ENCODE assay signal across 10 cellular contexts in the genomic region with DNA sequence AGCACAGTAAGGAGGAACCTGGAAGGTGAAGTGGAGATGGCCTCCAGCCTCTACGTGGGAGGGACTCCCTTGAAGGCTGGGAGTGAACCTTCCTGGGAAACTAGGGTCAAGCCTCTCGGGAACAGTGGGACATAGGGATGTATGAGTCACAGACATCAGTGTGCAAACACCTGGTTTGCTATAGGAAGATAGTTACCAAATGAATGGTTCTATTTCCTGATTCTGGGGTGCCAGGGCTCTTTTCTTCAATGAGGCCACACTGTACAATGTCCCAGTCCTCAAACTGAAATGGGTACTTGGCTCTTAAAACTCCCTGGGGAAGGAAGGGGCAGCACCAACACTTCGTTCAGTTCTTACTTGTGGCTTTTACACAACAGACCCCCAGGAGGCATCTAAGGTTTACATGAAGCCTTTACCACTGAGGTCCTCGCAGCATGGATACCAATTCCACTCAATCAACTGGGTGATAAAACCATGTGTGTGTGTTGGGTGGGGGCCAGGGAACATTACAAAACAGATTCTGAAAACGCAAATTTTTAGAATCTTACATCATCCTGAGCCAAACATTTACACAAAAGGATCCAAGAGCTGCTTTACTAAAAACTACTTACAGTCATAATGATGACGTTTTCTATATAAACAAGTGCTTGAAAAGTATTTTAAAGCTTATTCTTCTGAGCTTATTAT. TPM values are rescaled to one million over a fixed set of nuclear protein-coding genes. Genes with fewer than 3 reads are reported as not detected.
A peak's percentile ranks its signal among the peaks of the same experiment; 100 is the strongest.
DNase-seq lines count a peak whose midpoint lies in the region; ATAC-seq and TF ChIP-seq lines count a peak whose summit lies in the region.
"Had no signal": no experiment of that assay in that cellular context is flagged by ENCODE, and none has a peak within 500 bp of the region (broad histone marks: within the 10 kb centered on the region; RNA-seq: fewer than 3 reads in every experiment).

No MANE protein-coding gene starts in this region.

- H3K27me3 Mint-ChIP-seq in HFFc6 (ENCODE audit: insufficient read depth), result peaks cover 7% of the 10 kb centered on the region; the same call in 1 of the 2 replicates
- H3K27me3 Mint-ChIP-seq in nephron progenitor cell (ENCODE audit: low read depth, poor library complexity), result peaks cover 22% of the 10 kb centered on the region

- no peak for ATAC-seq in HG02610 (IDR thresholded peaks at IDR 0.05; ENCODE audit: unreplicated experiment)

- H3K9me3 ChIP-seq in adipocyte (ENCODE audit: control insufficient read depth, low read length), result no peaks in the 10 kb centered on the region
- no peaks in the 10 kb centered on the region for H3K9me3 ChIP-seq in right atrium auricular region
- H3K9me3 ChIP-seq in stomach smooth muscle (ENCODE audit: control insufficient read depth in 2 of 2, low read length in 2 of 2), result no peaks in the 10 kb centered on the region

- TF ChIP-seq CTCF in HFFc6 (IDR thresholded peaks at IDR 0.05) (no peak), right atrium auricular region (IDR thresholded peaks at IDR 0.05) (no peak), nephron progenitor cell (IDR thresholded peaks at IDR 0.05) (no peak)

- intact Hi-C loops in posterior vena cava (cut with DNase I), result no loop called here

- peaks cover 39% of the 10 kb centered on the region for H3K36me3 ChIP-seq in adipocyte (ENCODE audit: control insufficient read depth, insufficient read depth, low read length, severe bottlenecking)
- peaks cover 54% of the 10 kb centered on the region for H3K36me3 ChIP-seq in right atrium auricular region
- peaks cover 38 to 41% of the 10 kb centered on the region in 2 donors for H3K36me3 ChIP-seq in stomach smooth muscle (ENCODE audit: control insufficient read depth in 2 of 2, insufficient read depth in 2 of 2, low read length in 2 of 2)

- H3K4me3 ChIP-seq in adipocyte (ENCODE audit: low read length) (peak overlapping the region; percentile 79), right atrium auricular region (no peak overlapping the region), stomach smooth muscle (ENCODE audit: low read length in 2 of 2) (no peak overlapping the region)

- H3K4me1 Mint-ChIP-seq in HFFc6 (ENCODE audit: low read depth) (peaks cover 57% of the 10 kb centered on the region), nephron progenitor cell (peaks cover 11% of the 10 kb centered on the region)

- peaks cover 49% of the 10 kb centered on the region for H3K4me1 ChIP-seq in adipocyte (ENCODE audit: control insufficient read depth, insufficient read depth, low read length)
- peaks cover 0 to 22% of the 10 kb centered on the region in 2 donors for H3K4me1 ChIP-seq in right atrium auricular region
- peaks cover 20% of the 10 kb centered on the region for H3K4me1 ChIP-seq in stomach smooth muscle (ENCODE audit: control insufficient read depth, insufficient read depth, low read length)

- H3K36me3 Mint-ChIP-seq in HFFc6 (ENCODE audit: low read depth) (peaks cover 44% of the 10 kb centered on the region), nephron progenitor cell (ENCODE audit: low read depth) (peaks cover 46% of the 10 kb centered on the region)

- DNase-seq in HFFc6 (peak; percentile 85), adipocyte (ENCODE audit: low read depth) (peak; percentile 93), right atrium auricular region (ENCODE audit: low spot score) (peak; percentile 85), NCI-H2107 (lab: John Stamatoyannopoulos, UW) (no peak), nephron progenitor cell (no peak), posterior vena cava (ENCODE audit: low spot score) (no peak)
- DNase-seq: NCI-H1417 had no signal

- H3K9me3 Mint-ChIP-seq in HFFc6 (no peaks in the 10 kb centered on the region), nephron progenitor cell (no peaks in the 10 kb centered on the region)

- H3K27ac ChIP-seq in right atrium auricular region (peak overlapping the region; percentile 16 to 69), stomach smooth muscle (ENCODE audit: low read length) (peak overlapping the region; percentile 42)

- H3K27me3 ChIP-seq in adipocyte (replicated peaks; ENCODE audit: control insufficient read depth, insufficient read depth, low read length), result no peaks in the 10 kb centered on the region
- peaks cover 0 to under 1% of the 10 kb centered on the region in 2 donors for H3K27me3 ChIP-seq in right atrium auricular region
- peaks cover 0 to 2% of the 10 kb centered on the region in 2 donors for H3K27me3 ChIP-seq in stomach smooth muscle (ENCODE audit: control insufficient read depth in 1 of 2, insufficient read depth in 2 of 2, low read length in 2 of 2)

- H3K9ac ChIP-seq in adipocyte (ENCODE audit: low read length) (peak overlapping the region; percentile 84), stomach smooth muscle (ENCODE audit: low read length in 2 of 2) (no peak overlapping the region)

- H3K27ac Mint-ChIP-seq in HFFc6 (peak overlapping the region; percentile 94), nephron progenitor cell (no peak overlapping the region)

- peak overlapping the region; percentile 71 for H3K4me3 Mint-ChIP-seq in HFFc6
- no peak overlapping the region for H3K4me3 Mint-ChIP-seq in nephron progenitor cell

RNA-seq across cellular contexts. Expression of a gene that starts 10.4 kb away (rescaled TPM):
- total RNA-seq in HFFc6 (2021; fragmentation: NEBNext Ultra II Directional; extraction: Animal tissue kit (Norgen Biotek cat#: 25700)), result under 1 TPM in 5 of 6 experiments, not detected in 1; 0.19 to 0.46 (median 0.41) TPM
- total RNA-seq in right atrium auricular region (1 to 10 TPM in 1 of 2 donors, under 1 TPM in 1; 0.33 to 1.5 TPM), posterior vena cava (1 to 10 TPM in 1 of 2 donors, under 1 TPM in 1; 0.79 to 2.3 TPM)

RNA-seq across cellular contexts. Expression of a gene that starts 30.7 kb away (rescaled TPM):
- total RNA-seq in HFFc6 (2021; fragmentation: NEBNext Ultra II Directional; extraction: Animal tissue kit (Norgen Biotek cat#: 25700)), result under 1 TPM in 4 of 6 experiments, not detected in 2; 0.05 to 0.14 (median 0.12) TPM
- 10 to 100 TPM; 24.9 to 29.0 TPM for total RNA-seq in right atrium auricular region
- 10 to 100 TPM in 1 of 2 donors, 1 to 10 TPM in 1; 9.6 to 10.7 TPM for total RNA-seq in posterior vena cava
- total RNA-seq: activated CD8-positive, alpha-beta memory T cell treated with anti-CD3 and anti-CD28 coated beads for 36 hours had no signal

RNA-seq across cellular contexts. Expression of a gene that starts 34.3 kb away (rescaled TPM):
- total RNA-seq in HFFc6 (2021; fragmentation: NEBNext Ultra II Directional; extraction: Animal tissue kit (Norgen Biotek cat#: 25700)), result 10 to 100 TPM; 27.3 to 34.3 (median 28.6) TPM
- 10 to 100 TPM; 15.9 to 17.6 TPM for total RNA-seq in right atrium auricular region
- 10 to 100 TPM; 32.2 to 34.9 TPM for total RNA-seq in posterior vena cava

Comparison
In these comparisons a context has a peak if more than half of its experiments do, and no peak if none do; other contexts are left out.
1. DNase-seq: peak in HFFc6 (single experiment), adipocyte (single experiment) and right atrium auricular region (single experiment); none in NCI-H2107 (single experiment), nephron progenitor cell (single experiment) and posterior vena cava (single experiment).
2. RNA of a gene that starts 30.7 kb away (total RNA-seq): 24.9 to 29.0 TPM in right atrium auricular region and 9.6 to 10.7 TPM in posterior vena cava; 0.05 to 0.14 TPM in HFFc6; every median in the first group is over 4 times any median in the second.